ENCODE assay signal across 17 cellular contexts in the genomic region with DNA sequence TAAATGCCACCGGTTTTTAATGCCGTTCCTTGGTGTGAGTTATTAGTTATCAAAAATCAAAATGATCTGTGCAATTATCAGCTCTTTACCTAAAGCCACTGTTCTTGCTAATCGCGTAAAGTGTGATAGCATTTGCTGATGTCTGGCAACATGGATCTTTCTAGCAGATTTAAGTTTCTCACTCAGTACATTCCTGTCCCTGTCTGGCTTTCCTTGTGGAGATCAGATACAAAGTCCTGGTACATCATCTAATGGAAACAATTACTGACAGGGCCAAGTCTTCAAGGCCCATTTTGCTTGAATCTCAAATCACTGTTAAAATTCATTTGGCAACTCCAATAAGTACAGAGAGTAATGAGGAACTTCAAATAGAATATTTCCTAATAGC.
"Had no signal": no experiment of that assay in that cellular context is flagged by ENCODE, and none has a peak within 500 bp of the region (broad histone marks: within the 10 kb centered on the region; RNA-seq: fewer than 3 reads in every experiment).

No MANE protein-coding gene starts in this region.

- H3K27me3 ChIP-seq: sigmoid colon, stomach, testis had no signal

- H3K27ac Mint-ChIP-seq: activated CD4-positive, alpha-beta T cell treated with anti-CD3 and anti-CD28 coated beads, Interleukin-2, amount 10 ng/mL, durations not matched to agents 24 days and 14 days; activated CD8-positive, alpha-beta T cell treated with anti-CD3 and anti-CD28 coated beads for 36 hours; activated naive CD8-positive, alpha-beta T cell treated with anti-CD3 and anti-CD28 coated beads, Interleukin-2, amount 10 ng/mL, durations not matched to agents 7 days and 5 days; activated T-helper 2 cell treated with anti-CD3 and anti-CD28 coated beads, Interferon-gamma antibody, Interleukin-2, Interleukin-4, amounts not matched to agents 10 μg/mL and 5 μg/mL and 100 μg/mL, durations not matched to agents 14 hours and 24 hours and 36 hours; natural killer cell treated with Interleukin-12 subunit alpha and Interleukin-12 subunit beta and Interleukin-15 and Interleukin-18, amount 100 ng/mL, for 72 hours; stimulated activated effector memory CD8-positive, alpha-beta T cell treated with anti-CD3 and anti-CD28 coated beads, Interleukin-12 subunit alpha, Interleukin-12 subunit beta, amount 100 ng/mL, for 72 hours; type B pancreatic cell had no signal

- H3K36me3 ChIP-seq: sigmoid colon, stomach had no signal

- H3K9me3 Mint-ChIP-seq: activated CD4-positive, alpha-beta T cell treated with anti-CD3 and anti-CD28 coated beads, Interleukin-2, amount 10 ng/mL, durations not matched to agents 24 days and 14 days; activated T-helper 2 cell treated with anti-CD3 and anti-CD28 coated beads, Interferon-gamma antibody, Interleukin-2, Interleukin-4, amounts not matched to agents 10 μg/mL and 5 μg/mL and 100 μg/mL, durations not matched to agents 14 hours and 24 hours and 36 hours; natural killer cell treated with Interleukin-12 subunit alpha and Interleukin-12 subunit beta and Interleukin-15 and Interleukin-18, amount 100 ng/mL, for 72 hours; stimulated activated effector memory CD8-positive, alpha-beta T cell treated with anti-CD3 and anti-CD28 coated beads, Interleukin-12 subunit alpha, Interleukin-12 subunit beta, amount 100 ng/mL, for 72 hours had no signal

- H3K4me1 ChIP-seq: testis had no signal

- H3K4me3 ChIP-seq: sigmoid colon, stomach, testis had no signal

- DNase-seq: activated CD4-positive, alpha-beta T cell treated with anti-CD3 and anti-CD28 coated beads, Interleukin-2, amount 10 ng/mL, durations not matched to agents 24 days and 14 days; activated naive CD8-positive, alpha-beta T cell treated with anti-CD3 and anti-CD28 coated beads, Interleukin-2, amount 10 ng/mL, durations not matched to agents 7 days and 5 days; activated T-cell treated with anti-CD3 and anti-CD28 coated beads, Interleukin-2, amount 50 U/mL, for 1 hour; caudate nucleus; left cardiac atrium; mesenchymal stem cell; posterior cingulate gyrus; sigmoid colon; stimulated activated CD4-positive, alpha-beta T cell treated with anti-CD3 and anti-CD28 coated beads, Interleukin-4, amount 100 ng/mL, for 24 hours; stomach; testis had no signal

- H3K27me3 Mint-ChIP-seq: activated CD4-positive, alpha-beta T cell treated with anti-CD3 and anti-CD28 coated beads, Interleukin-2, amount 10 ng/mL, durations not matched to agents 24 days and 14 days; activated CD8-positive, alpha-beta T cell treated with anti-CD3 and anti-CD28 coated beads for 36 hours had no signal

- H3K9me3 ChIP-seq: sigmoid colon, stomach, testis had no signal

- H3K36me3 Mint-ChIP-seq: natural killer cell treated with Interleukin-12 subunit alpha and Interleukin-12 subunit beta and Interleukin-15 and Interleukin-18, amount 100 ng/mL, for 72 hours; stimulated activated effector memory CD8-positive, alpha-beta T cell treated with anti-CD3 and anti-CD28 coated beads, Interleukin-12 subunit alpha, Interleukin-12 subunit beta, amount 100 ng/mL, for 72 hours had no signal

- H3K4me3 Mint-ChIP-seq: activated CD4-positive, alpha-beta T cell treated with anti-CD3 and anti-CD28 coated beads, Interleukin-2, amount 10 ng/mL, durations not matched to agents 24 days and 14 days; activated CD8-positive, alpha-beta T cell treated with anti-CD3 and anti-CD28 coated beads for 36 hours; activated naive CD8-positive, alpha-beta T cell treated with anti-CD3 and anti-CD28 coated beads, Interleukin-2, amount 10 ng/mL, durations not matched to agents 7 days and 5 days; brain; natural killer cell treated with Interleukin-12 subunit alpha and Interleukin-12 subunit beta and Interleukin-15 and Interleukin-18, amount 100 ng/mL, for 72 hours; stimulated activated effector memory CD8-positive, alpha-beta T cell treated with anti-CD3 and anti-CD28 coated beads, Interleukin-12 subunit alpha, Interleukin-12 subunit beta, amount 100 ng/mL, for 72 hours had no signal

- ATAC-seq: left cardiac atrium had no signal

- H3K27ac ChIP-seq: stomach, testis had no signal
